Comparison of ENCODE assay signal across 8 cellular contexts in genomic region chr1:150612014-150612345, GRCh38. TPM values are rescaled to one million over a fixed set of nuclear protein-coding genes. Genes with fewer than 3 reads are reported as not detected.
DNase-seq lines count a peak whose midpoint lies in the region; ATAC-seq and TF ChIP-seq lines count a peak whose summit lies in the region.

No MANE protein-coding gene starts in this region.

- intact Hi-C loops in thyroid gland (cut with DNase I), result no loop called here

- H3K27me3 ChIP-seq in lung (ENCODE audit: control insufficient read depth, insufficient read depth) (no peaks in the 10 kb centered on the region), thyroid gland (no peaks in the 10 kb centered on the region), MG63 (no peaks in the 10 kb centered on the region)

- H3K4me1 ChIP-seq in lung (ENCODE audit: control insufficient read depth in 2 of 2, insufficient read depth in 2 of 2, low read length in 2 of 2) (peaks cover 11 to 17% of the 10 kb centered on the region in 2 donors), thyroid gland (peaks cover 22 to 46% of the 10 kb centered on the region in 2 donors)

- H3K4me3 Mint-ChIP-seq in activated CD8-positive, alpha-beta memory T cell treated with anti-CD3 and anti-CD28 coated beads, Interleukin-2, amount 10 ng/mL, durations not matched to agents 7 days and 5 days, result peak overlapping the region; percentile 43
- peak overlapping the region; percentile 72 for H3K4me3 Mint-ChIP-seq in activated naive CD8-positive, alpha-beta T cell treated with anti-CD3 and anti-CD28 coated beads, Interleukin-2, amount 50 U/mL, for 24 hours

- no peak for TF ChIP-seq POLR2A in thyroid gland (IDR thresholded peaks at IDR 0.05)

- H3K9me3 Mint-ChIP-seq in activated CD8-positive, alpha-beta memory T cell treated with anti-CD3 and anti-CD28 coated beads, Interleukin-2, amount 10 ng/mL, durations not matched to agents 7 days and 5 days (ENCODE audit: low read depth), result no peaks in the 10 kb centered on the region
- no peaks in the 10 kb centered on the region for H3K9me3 Mint-ChIP-seq in activated naive CD8-positive, alpha-beta T cell treated with anti-CD3 and anti-CD28 coated beads, Interleukin-2, amount 50 U/mL, for 24 hours

- no peaks in the 10 kb centered on the region for H3K27me3 Mint-ChIP-seq in activated CD8-positive, alpha-beta memory T cell treated with anti-CD3 and anti-CD28 coated beads, Interleukin-2, amount 10 ng/mL, durations not matched to agents 7 days and 5 days
- H3K27me3 Mint-ChIP-seq in activated naive CD8-positive, alpha-beta T cell treated with anti-CD3 and anti-CD28 coated beads, Interleukin-2, amount 50 U/mL, for 24 hours, result no peaks in the 10 kb centered on the region

- peaks cover 38% of the 10 kb centered on the region for H3K36me3 Mint-ChIP-seq in activated CD8-positive, alpha-beta memory T cell treated with anti-CD3 and anti-CD28 coated beads, Interleukin-2, amount 10 ng/mL, durations not matched to agents 7 days and 5 days
- peaks cover 40% of the 10 kb centered on the region for H3K36me3 Mint-ChIP-seq in activated naive CD8-positive, alpha-beta T cell treated with anti-CD3 and anti-CD28 coated beads, Interleukin-2, amount 50 U/mL, for 24 hours (ENCODE audit: low read depth)

- H3K27ac ChIP-seq in lung (ENCODE audit: low read depth in 1 of 2, low read length in 1 of 2), result peak overlapping the region; percentile 74 to 94
- peak overlapping the region; percentile 42 to 87 (median 86) for H3K27ac ChIP-seq in thyroid gland

- WGBS in lung, 2 donors, result 73 to 83% methylated on average over 3 of the region's 3 CpGs
- WGBS in thyroid gland, 2 donors, result 98 to 99% methylated on average over 3 of the region's 3 CpGs

- H3K27ac Mint-ChIP-seq in activated CD8-positive, alpha-beta memory T cell treated with anti-CD3 and anti-CD28 coated beads, Interleukin-2, amount 10 ng/mL, durations not matched to agents 7 days and 5 days, result peak overlapping the region; percentile 83
- H3K27ac Mint-ChIP-seq in activated naive CD8-positive, alpha-beta T cell treated with anti-CD3 and anti-CD28 coated beads, Interleukin-2, amount 50 U/mL, for 24 hours, result peak overlapping the region; percentile 97

- CTCF ChIA-PET in activated CD8-positive, alpha-beta memory T cell treated with anti-CD3 and anti-CD28 coated beads, Interleukin-2, amount 10 ng/mL, durations not matched to agents 7 days and 5 days (lab: Charles Lee), result interaction anchor here (1.0 to 19.0 kb wide), 4 partner anchors 9 to 51 kb away, joined by 4 to 297 read pairs (median 12); partner anchors contain the start of gene MCL1

- DNase-seq in activated CD8-positive, alpha-beta memory T cell treated with anti-CD3 and anti-CD28 coated beads, Interleukin-2, amount 10 ng/mL, durations not matched to agents 7 days and 5 days, result no peak
- DNase-seq in activated CD8-positive, alpha-beta memory T cell treated with anti-CD3 and anti-CD28 coated beads, Interleukin-2, amount 50 U/mL, for 4 hours, result no peak
- DNase-seq in activated naive CD8-positive, alpha-beta T cell treated with anti-CD3 and anti-CD28 coated beads, Interleukin-2, amount 50 U/mL, for 24 hours, result no peak
- DNase-seq in lung (ENCODE audit: low spot score), result no peak
- DNase-seq in thyroid gland, result no peak
- no peak for DNase-seq in HK-2 (ENCODE audit: unreplicated experiment)
- DNase-seq in AG20443 (ENCODE audit: low spot score), result no peak
- DNase-seq in MG63, result no peak

- H3K4me3 ChIP-seq in lung (no peak overlapping the region), thyroid gland (replicated peaks in 1 of 3) (no peak overlapping the region), MG63 (no peak overlapping the region)

- ATAC-seq in activated CD8-positive, alpha-beta memory T cell treated with anti-CD3 and anti-CD28 coated beads, Interleukin-2, amount 10 ng/mL, durations not matched to agents 7 days and 5 days, result no peak
- no peak for ATAC-seq in activated naive CD8-positive, alpha-beta T cell treated with anti-CD3 and anti-CD28 coated beads, Interleukin-2, amount 50 U/mL, for 24 hours
- ATAC-seq in lung (ENCODE audit: insufficient read depth, low FRiP score), result no peak

- peaks cover 67% of the 10 kb centered on the region for H3K4me1 Mint-ChIP-seq in activated CD8-positive, alpha-beta memory T cell treated with anti-CD3 and anti-CD28 coated beads, Interleukin-2, amount 10 ng/mL, durations not matched to agents 7 days and 5 days
- peaks cover 66% of the 10 kb centered on the region for H3K4me1 Mint-ChIP-seq in activated naive CD8-positive, alpha-beta T cell treated with anti-CD3 and anti-CD28 coated beads, Interleukin-2, amount 50 U/mL, for 24 hours

- H3K9me3 ChIP-seq in lung (ENCODE audit: control insufficient read depth in 2 of 2, insufficient read depth in 1 of 2, low read length in 1 of 2), result no peaks in the 10 kb centered on the region
- H3K9me3 ChIP-seq in thyroid gland, result no peaks in the 10 kb centered on the region
- no peaks in the 10 kb centered on the region; the same call in 1 of the 2 replicates for H3K9me3 ChIP-seq in MG63

- TF ChIP-seq CTCF in lung (IDR thresholded peaks at IDR 0.05; ENCODE audit: control extremely low read depth, extremely low read depth), result no peak
- no peak for TF ChIP-seq CTCF in thyroid gland (IDR thresholded peaks at IDR 0.05)

- H3K36me3 ChIP-seq in lung (ENCODE audit: control insufficient read depth in 2 of 2, insufficient read depth in 2 of 2, low read length in 2 of 2), result peaks cover 2% of the 10 kb centered on the region in 2 donors
- H3K36me3 ChIP-seq in thyroid gland, result peaks cover 0 to 3% of the 10 kb centered on the region in 2 donors
- peaks cover 41% of the 10 kb centered on the region for H3K36me3 ChIP-seq in MG63

RNA-seq across cellular contexts. Expression of gene ENSA, which starts 17.4 kb away (rescaled TPM):
- 100 to 1,000 TPM; 202 to 252 TPM for total RNA-seq in activated CD8-positive, alpha-beta memory T cell treated with anti-CD3 and anti-CD28 coated beads, Interleukin-2, amount 10 ng/mL, durations not matched to agents 7 days and 5 days
- total RNA-seq in lung (100 to 1,000 TPM; 133 to 245 TPM), thyroid gland (100 to 1,000 TPM; 183 to 292 (median 218) TPM)
- 100 to 1,000 TPM; 133 to 184 TPM for polyA plus RNA-seq in lung
- total RNA-seq in MG63 (2014; rRNA removed; shearing (Covaris generic); ENCODE audit: low replicate concordance), result 172 and 256 TPM in 2 replicates

RNA-seq across cellular contexts. Expression of gene MCL1, which starts 32.6 kb away (rescaled TPM):
- total RNA-seq in activated CD8-positive, alpha-beta memory T cell treated with anti-CD3 and anti-CD28 coated beads, Interleukin-2, amount 10 ng/mL, durations not matched to agents 7 days and 5 days, result 100 to 1,000 TPM; 373 to 408 TPM
- total RNA-seq in lung (100 to 1,000 TPM; 293 to 336 TPM), thyroid gland (100 to 1,000 TPM; 164 to 313 (median 203) TPM)
- polyA plus RNA-seq in lung, result 100 to 1,000 TPM; 109 to 307 TPM
- 148 and 184 TPM in 2 replicates for total RNA-seq in MG63 (2014; rRNA removed; shearing (Covaris generic); ENCODE audit: low replicate concordance)
